8 cellular contexts compared by ENCODE assay signal in genomic region chr12:56634837-56635538, GRCh38. TPM values are rescaled to one million over a fixed set of nuclear protein-coding genes. Genes with fewer than 3 reads are reported as not detected.
DNase-seq lines count a peak whose midpoint lies in the region; TF ChIP-seq lines count a peak whose summit lies in the region.

No MANE protein-coding gene starts in this region.

- H3K4me3 ChIP-seq in HUES64 (ENCODE audit: low read length) (peak overlapping the region; percentile 80), NT2/D1 (ENCODE audit: insufficient read length, low read depth) (peak overlapping the region; percentile 72), epithelial cell of esophagus (ENCODE audit: low read length) (peak overlapping the region; percentile 97)

- peaks cover 29% of the 10 kb centered on the region for H3K36me3 ChIP-seq in HUES64 (ENCODE audit: insufficient read depth, low read length)
- peaks cover 28% of the 10 kb centered on the region for H3K36me3 ChIP-seq in NT2/D1 (ENCODE audit: insufficient read depth, insufficient read length, low read length)

- no peaks in the 10 kb centered on the region for H3K27me3 ChIP-seq in HUES64 (ENCODE audit: insufficient read depth, low read length)
- no peaks in the 10 kb centered on the region for H3K27me3 ChIP-seq in NT2/D1 (ENCODE audit: insufficient read depth, insufficient read length)

- peak; percentile 67 for TF ChIP-seq CTCF in epithelial cell of esophagus (IDR thresholded peaks at IDR 0.05; ENCODE audit: insufficient read depth, low read depth, low read length, missing control alignments)
- TF ChIP-seq CTCF in mesothelial cell of epicardium (IDR thresholded peaks at IDR 0.05; ENCODE audit: unreplicated experiment), result no peak

- H3K27me3 Mint-ChIP-seq in mesothelial cell of epicardium (ENCODE audit: low read depth), result no peaks in the 10 kb centered on the region
- H3K27me3 Mint-ChIP-seq in stimulated activated naive CD8-positive, alpha-beta T cell treated with anti-CD3 and anti-CD28 coated beads, Interleukin-15, Interleukin-2, amounts not matched to agents 100 ng/mL and 50 ng/mL, for 24 hours, result no peaks in the 10 kb centered on the region

- peaks cover 13% of the 10 kb centered on the region for H3K36me3 Mint-ChIP-seq in mesothelial cell of epicardium
- peaks cover 25% of the 10 kb centered on the region for H3K36me3 Mint-ChIP-seq in stimulated activated naive CD8-positive, alpha-beta T cell treated with anti-CD3 and anti-CD28 coated beads, Interleukin-15, Interleukin-2, amounts not matched to agents 100 ng/mL and 50 ng/mL, for 24 hours (ENCODE audit: low read depth)

- in situ Hi-C loops in GM18951 (cut with MboI; ENCODE audit: low sequenced_read_pairs, unreplicated experiment), result no loop called here

- H3K4me1 Mint-ChIP-seq in mesothelial cell of epicardium, result peaks cover 62% of the 10 kb centered on the region
- H3K4me1 Mint-ChIP-seq in stimulated activated naive CD8-positive, alpha-beta T cell treated with anti-CD3 and anti-CD28 coated beads, Interleukin-15, Interleukin-2, amounts not matched to agents 100 ng/mL and 50 ng/mL, for 24 hours (ENCODE audit: low read depth), result peaks cover 79% of the 10 kb centered on the region

- peak overlapping the region; percentile 98 for H3K27ac Mint-ChIP-seq in mesothelial cell of epicardium
- peak overlapping the region; percentile 93 for H3K27ac Mint-ChIP-seq in stimulated activated naive CD8-positive, alpha-beta T cell treated with anti-CD3 and anti-CD28 coated beads, Interleukin-15, Interleukin-2, amounts not matched to agents 100 ng/mL and 50 ng/mL, for 24 hours

- H3K4me3 Mint-ChIP-seq in mesothelial cell of epicardium, result peak overlapping the region; percentile 88
- H3K4me3 Mint-ChIP-seq in stimulated activated naive CD8-positive, alpha-beta T cell treated with anti-CD3 and anti-CD28 coated beads, Interleukin-15, Interleukin-2, amounts not matched to agents 100 ng/mL and 50 ng/mL, for 24 hours, result peak overlapping the region; percentile 95

- H3K9me3 ChIP-seq in HUES64 (ENCODE audit: insufficient read depth, low read depth, low read length), result no peaks in the 10 kb centered on the region
- no peaks in the 10 kb centered on the region for H3K9me3 ChIP-seq in NT2/D1 (ENCODE audit: insufficient read depth, low read length)

- H3K9ac ChIP-seq in HUES64 (ENCODE audit: low read depth, low read length) (peak overlapping the region; percentile 61), NT2/D1 (ENCODE audit: insufficient read length, low read depth) (peak overlapping the region; percentile 96)

- H3K4me1 ChIP-seq in HUES64 (ENCODE audit: insufficient read depth, low read length), result peaks cover 35% of the 10 kb centered on the region
- peaks cover 15% of the 10 kb centered on the region for H3K4me1 ChIP-seq in NT2/D1 (ENCODE audit: insufficient read depth, insufficient read length)

- peak; percentile 84 for DNase-seq in AG20443 (ENCODE audit: low spot score)
- peak; percentile 68 for DNase-seq in NT2/D1 (ENCODE audit: low read depth, low spot score)
- DNase-seq in activated T-cell treated with anti-CD3 and anti-CD28 coated beads for 48 hours (ENCODE audit: low read depth), result peak; percentile 64
- peak; percentile 94 for DNase-seq in epithelial cell of esophagus (ENCODE audit: low read depth)
- peak; percentile 45 to 69 for DNase-seq in mesothelial cell of epicardium (ENCODE audit: low spot score in 2 of 2, unreplicated experiment in 2 of 2)

- no peaks in the 10 kb centered on the region for H3K9me3 Mint-ChIP-seq in mesothelial cell of epicardium
- no peaks in the 10 kb centered on the region for H3K9me3 Mint-ChIP-seq in stimulated activated naive CD8-positive, alpha-beta T cell treated with anti-CD3 and anti-CD28 coated beads, Interleukin-15, Interleukin-2, amounts not matched to agents 100 ng/mL and 50 ng/mL, for 24 hours

- 1% methylated on average over 45 of the region's 45 CpGs for WGBS in HUES64

- peak; percentile 42 for TF ChIP-seq POLR2A in GM18951 (IDR thresholded peaks at IDR 0.05; ENCODE audit: extremely low read depth, insufficient read depth, insufficient read length)

- peak overlapping the region; percentile 76; the same call in 1 of the 2 replicates for H3K27ac ChIP-seq in HUES64 (ENCODE audit: low read depth, low read length)

RNA-seq across cellular contexts. Expression of gene BAZ2A, which starts 4.9 kb away (rescaled TPM):
- 53.3 TPM for polyA plus RNA-seq in HUES64 (2013, experiment 1 of 2)
- polyA plus RNA-seq in HUES64 (2013, experiment 2 of 2), result 58.5 TPM
- total RNA-seq in mesothelial cell of epicardium, result 99.4 to 107 TPM (median 105 TPM) in 3 replicates

RNA-seq across cellular contexts. Expression of gene ATP5F1B, which starts 10.8 kb away (rescaled TPM):
- 774 TPM for polyA plus RNA-seq in HUES64 (2013, experiment 1 of 2)
- 792 TPM for polyA plus RNA-seq in HUES64 (2013, experiment 2 of 2)
- total RNA-seq in mesothelial cell of epicardium, result 361 to 391 TPM (median 387 TPM) in 3 replicates

RNA-seq across cellular contexts. Expression of gene PTGES3, which starts 53.1 kb away (rescaled TPM):
- polyA plus RNA-seq in HUES64 (2013, experiment 1 of 2), result 371 TPM
- 392 TPM for polyA plus RNA-seq in HUES64 (2013, experiment 2 of 2)
- total RNA-seq in mesothelial cell of epicardium, result 155 to 161 TPM (median 157 TPM) in 3 replicates

Comparison
In these comparisons a context has a peak if more than half of its experiments do, and no peak if none do; other contexts are left out.
1. Peak in every context shown above with its lines: DNase-seq, H3K4me3 ChIP-seq and H3K27ac ChIP-seq.